Comparison of ENCODE assay signal across 1 cellular context in genomic region chr1:231528175-231529029, GRCh38.
TF ChIP-seq lines count a peak whose summit lies in the region.

TSS of gene TSNAX (plus strand) at chr1:231528669. CDS start at chr1:231528811, 142 bp downstream.

TF ChIP-seq in GM12878, 131 proteins besides CTCF, POLR2A, EP300 and RAD21 (continued from another document and continues in another):
- TF ChIP-seq SREBF1 (IDR thresholded peaks at IDR 0.05; ENCODE audit: low read length) (peak; percentile 73), RB1 (IDR thresholded peaks at IDR 0.05; ENCODE audit: borderline replicate concordance) (peak; percentile 94), STAT1 (conservative IDR thresholded peaks at IDR 0.05) (peak; percentile 100), FOS (IDR thresholded peaks at IDR 0.05; ENCODE audit: borderline replicate concordance, extremely low read depth, insufficient read length) (no peak), ETV6 (conservative IDR thresholded peaks at IDR 0.05 in 1 of 2, IDR thresholded peaks at IDR 0.05 in 1 of 2; ENCODE audit: borderline replicate concordance in 1 of 2, low read depth in 1 of 2) (peak in 1 of 2 experiments; percentile 41; a peak in 1 of 4 replicates), BCL11A (IDR thresholded peaks at IDR 0.05; ENCODE audit: low read depth, low read length) (no peak), GATAD2B (conservative IDR thresholded peaks at IDR 0.05; ENCODE audit: low read depth) (no peak; the same call in 1 of the 2 replicates), TCF12 (IDR thresholded peaks at IDR 0.05; ENCODE audit: low read depth, low read length) (peak; percentile 34; the same call in 1 of the 2 replicates), ZBTB11 (CRISPR knock-in tag; IDR thresholded peaks at IDR 0.05) (no peak), SIX5 (IDR thresholded peaks at IDR 0.05; ENCODE audit: low read depth, low read length, severe bottlenecking) (peak; percentile 92), SIN3A (IDR thresholded peaks at IDR 0.05; ENCODE audit: low read depth, low read length) (peak; percentile 26; the same call in 1 of the 2 replicates), FOXM1 (IDR thresholded peaks at IDR 0.05; ENCODE audit: low read depth, low read length) (no peak), JUND (IDR thresholded peaks at IDR 0.05; ENCODE audit: low read depth, low read length) (no peak), E2F4 (IDR thresholded peaks at IDR 0.05; ENCODE audit: low read depth, low read length) (no peak), ZNF274 (IDR thresholded peaks at IDR 0.05; ENCODE audit: insufficient read depth, insufficient read length) (no peak), HDGF (IDR thresholded peaks at IDR 0.05) (peak; percentile 57; the same call in 1 of the 2 replicates), CHD2 (IDR thresholded peaks at IDR 0.05; ENCODE audit: borderline replicate concordance, low read depth, low read length) (peak; percentile 46; the same call in 1 of the 2 replicates), RELA (IDR thresholded peaks at IDR 0.05; ENCODE audit: borderline replicate concordance, partially characterized antibody) (peak; percentile 73), WRNIP1 (IDR thresholded peaks at IDR 0.05; ENCODE audit: borderline replicate concordance, low read depth, low read length) (no peak), MEF2A (IDR thresholded peaks at IDR 0.05; ENCODE audit: insufficient read depth, low read depth, low read length) (no peak), EED (IDR thresholded peaks at IDR 0.05; ENCODE audit: low read depth) (no peak), BCLAF1 (IDR thresholded peaks at IDR 0.05) (no peak), CBX3 (IDR thresholded peaks at IDR 0.05; ENCODE audit: borderline replicate concordance, low read depth) (no peak), IKZF1 (conservative IDR thresholded peaks at IDR 0.05) (peak; percentile 96), TCF7 (IDR thresholded peaks at IDR 0.05; ENCODE audit: borderline replicate concordance) (no peak), YY1 (IDR thresholded peaks at IDR 0.05; ENCODE audit: low read depth, low read length) (peak; percentile 80), SUZ12 (IDR thresholded peaks at IDR 0.05; ENCODE audit: unreplicated experiment) (no peak), SMAD5 (IDR thresholded peaks at IDR 0.05; ENCODE audit: low read depth) (peak; percentile 79; the same call in 1 of the 2 replicates), ZZZ3 (IDR thresholded peaks at IDR 0.05; ENCODE audit: control insufficient read depth, insufficient read length, low read depth) (no peak), ZNF207 (IDR thresholded peaks at IDR 0.05; ENCODE audit: borderline replicate concordance) (peak; percentile 99), CHD4 (IDR thresholded peaks at IDR 0.05) (no peak), HSF1 (IDR thresholded peaks at IDR 0.05; ENCODE audit: low read depth, low read length) (no peak), POLR2AphosphoS2 (IDR thresholded peaks at IDR 0.05; ENCODE audit: low read depth, low read length) (peak; percentile 67), SMAD1 (IDR thresholded peaks at IDR 0.05; ENCODE audit: low read depth, partially characterized antibody) (no peak), NFYA (IDR thresholded peaks at IDR 0.05; ENCODE audit: borderline replicate concordance, low read depth, low read length) (no peak), TCF3 (IDR thresholded peaks at IDR 0.05; ENCODE audit: borderline replicate concordance, insufficient read depth, low read depth, low read length) (no peak), BRCA1 (IDR thresholded peaks at IDR 0.05; ENCODE audit: low read depth, low read length) (no peak), MYB (IDR thresholded peaks at IDR 0.05; ENCODE audit: borderline replicate concordance, low read depth, low read length) (peak; percentile 98), GABPA (IDR thresholded peaks at IDR 0.05; ENCODE audit: low read depth) (peak; percentile 92), BHLHE40 (IDR thresholded peaks at IDR 0.05; ENCODE audit: borderline replicate concordance in 1 of 2, low read depth in 2 of 2, low read length in 1 of 2) (peak; percentile 17 to 61; a peak in 1 of 4 replicates), TAF1 (IDR thresholded peaks at IDR 0.05; ENCODE audit: borderline replicate concordance, low read depth, low read length) (peak; percentile 81), CREB1 (IDR thresholded peaks at IDR 0.05; ENCODE audit: low read depth) (no peak; the same call in none of the 2 replicates), EGR1 (IDR thresholded peaks at IDR 0.05; ENCODE audit: borderline replicate concordance in 1 of 2, low read depth in 2 of 2, low read length in 2 of 2) (peak; percentile 43 to 59), PAX8 (IDR thresholded peaks at IDR 0.05) (no peak)
- TF ChIP-seq, protein P1, sequence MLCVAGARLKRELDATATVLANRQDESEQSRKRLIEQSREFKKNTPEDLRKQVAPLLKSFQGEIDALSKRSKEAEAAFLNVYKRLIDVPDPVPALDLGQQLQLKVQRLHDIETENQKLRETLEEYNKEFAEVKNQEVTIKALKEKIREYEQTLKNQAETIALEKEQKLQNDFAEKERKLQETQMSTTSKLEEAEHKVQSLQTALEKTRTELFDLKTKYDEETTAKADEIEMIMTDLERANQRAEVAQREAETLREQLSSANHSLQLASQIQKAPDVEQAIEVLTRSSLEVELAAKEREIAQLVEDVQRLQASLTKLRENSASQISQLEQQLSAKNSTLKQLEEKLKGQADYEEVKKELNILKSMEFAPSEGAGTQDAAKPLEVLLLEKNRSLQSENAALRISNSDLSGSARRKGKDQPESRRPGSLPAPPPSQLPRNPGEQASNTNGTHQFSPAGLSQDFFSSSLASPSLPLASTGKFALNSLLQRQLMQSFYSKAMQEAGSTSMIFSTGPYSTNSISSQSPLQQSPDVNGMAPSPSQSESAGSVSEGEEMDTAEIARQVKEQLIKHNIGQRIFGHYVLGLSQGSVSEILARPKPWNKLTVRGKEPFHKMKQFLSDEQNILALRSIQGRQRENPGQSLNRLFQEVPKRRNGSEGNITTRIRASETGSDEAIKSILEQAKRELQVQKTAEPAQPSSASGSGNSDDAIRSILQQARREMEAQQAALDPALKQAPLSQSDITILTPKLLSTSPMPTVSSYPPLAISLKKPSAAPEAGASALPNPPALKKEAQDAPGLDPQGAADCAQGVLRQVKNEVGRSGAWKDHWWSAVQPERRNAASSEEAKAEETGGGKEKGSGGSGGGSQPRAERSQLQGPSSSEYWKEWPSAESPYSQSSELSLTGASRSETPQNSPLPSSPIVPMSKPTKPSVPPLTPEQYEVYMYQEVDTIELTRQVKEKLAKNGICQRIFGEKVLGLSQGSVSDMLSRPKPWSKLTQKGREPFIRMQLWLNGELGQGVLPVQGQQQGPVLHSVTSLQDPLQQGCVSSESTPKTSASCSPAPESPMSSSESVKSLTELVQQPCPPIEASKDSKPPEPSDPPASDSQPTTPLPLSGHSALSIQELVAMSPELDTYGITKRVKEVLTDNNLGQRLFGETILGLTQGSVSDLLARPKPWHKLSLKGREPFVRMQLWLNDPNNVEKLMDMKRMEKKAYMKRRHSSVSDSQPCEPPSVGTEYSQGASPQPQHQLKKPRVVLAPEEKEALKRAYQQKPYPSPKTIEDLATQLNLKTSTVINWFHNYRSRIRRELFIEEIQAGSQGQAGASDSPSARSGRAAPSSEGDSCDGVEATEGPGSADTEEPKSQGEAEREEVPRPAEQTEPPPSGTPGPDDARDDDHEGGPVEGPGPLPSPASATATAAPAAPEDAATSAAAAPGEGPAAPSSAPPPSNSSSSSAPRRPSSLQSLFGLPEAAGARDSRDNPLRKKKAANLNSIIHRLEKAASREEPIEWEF (IDR thresholded peaks at IDR 0.05; ENCODE audit: insufficient replicate concordance, low read depth, low read length) = no peak
- TF ChIP-seq, protein P2, sequence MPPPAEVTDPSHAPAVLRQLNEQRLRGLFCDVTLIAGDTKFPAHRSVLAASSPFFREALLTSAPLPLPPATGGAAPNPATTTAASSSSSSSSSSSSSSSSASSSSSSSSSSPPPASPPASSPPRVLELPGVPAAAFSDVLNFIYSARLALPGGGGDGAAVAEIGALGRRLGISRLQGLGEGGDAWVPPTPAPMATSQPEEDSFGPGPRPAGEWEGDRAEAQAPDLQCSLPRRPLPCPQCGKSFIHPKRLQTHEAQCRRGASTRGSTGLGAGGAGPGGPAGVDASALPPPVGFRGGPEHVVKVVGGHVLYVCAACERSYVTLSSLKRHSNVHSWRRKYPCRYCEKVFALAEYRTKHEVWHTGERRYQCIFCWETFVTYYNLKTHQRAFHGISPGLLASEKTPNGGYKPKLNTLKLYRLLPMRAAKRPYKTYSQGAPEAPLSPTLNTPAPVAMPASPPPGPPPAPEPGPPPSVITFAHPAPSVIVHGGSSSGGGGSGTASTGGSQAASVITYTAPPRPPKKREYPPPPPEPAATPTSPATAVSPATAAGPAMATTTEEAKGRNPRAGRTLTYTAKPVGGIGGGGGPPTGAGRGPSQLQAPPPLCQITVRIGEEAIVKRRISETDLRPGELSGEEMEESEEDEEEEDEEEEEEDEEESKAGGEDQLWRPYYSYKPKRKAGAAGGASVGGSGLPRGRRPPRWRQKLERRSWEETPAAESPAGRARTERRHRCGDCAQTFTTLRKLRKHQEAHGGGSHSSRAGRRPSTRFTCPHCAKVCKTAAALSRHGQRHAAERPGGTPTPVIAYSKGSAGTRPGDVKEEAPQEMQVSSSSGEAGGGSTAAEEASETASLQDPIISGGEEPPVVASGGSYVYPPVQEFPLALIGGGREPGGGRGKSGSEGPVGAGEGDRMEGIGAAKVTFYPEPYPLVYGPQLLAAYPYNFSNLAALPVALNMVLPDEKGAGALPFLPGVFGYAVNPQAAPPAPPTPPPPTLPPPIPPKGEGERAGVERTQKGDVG (CRISPR knock-in tag; IDR thresholded peaks at IDR 0.05) = no peak
- TF ChIP-seq, protein P3, sequence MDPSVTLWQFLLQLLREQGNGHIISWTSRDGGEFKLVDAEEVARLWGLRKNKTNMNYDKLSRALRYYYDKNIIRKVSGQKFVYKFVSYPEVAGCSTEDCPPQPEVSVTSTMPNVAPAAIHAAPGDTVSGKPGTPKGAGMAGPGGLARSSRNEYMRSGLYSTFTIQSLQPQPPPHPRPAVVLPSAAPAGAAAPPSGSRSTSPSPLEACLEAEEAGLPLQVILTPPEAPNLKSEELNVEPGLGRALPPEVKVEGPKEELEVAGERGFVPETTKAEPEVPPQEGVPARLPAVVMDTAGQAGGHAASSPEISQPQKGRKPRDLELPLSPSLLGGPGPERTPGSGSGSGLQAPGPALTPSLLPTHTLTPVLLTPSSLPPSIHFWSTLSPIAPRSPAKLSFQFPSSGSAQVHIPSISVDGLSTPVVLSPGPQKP (IDR thresholded peaks at IDR 0.05; ENCODE audit: low read depth, low read length) = peak; percentile 84
